ENCODE assay signal across 19 cellular contexts in the genomic region with DNA sequence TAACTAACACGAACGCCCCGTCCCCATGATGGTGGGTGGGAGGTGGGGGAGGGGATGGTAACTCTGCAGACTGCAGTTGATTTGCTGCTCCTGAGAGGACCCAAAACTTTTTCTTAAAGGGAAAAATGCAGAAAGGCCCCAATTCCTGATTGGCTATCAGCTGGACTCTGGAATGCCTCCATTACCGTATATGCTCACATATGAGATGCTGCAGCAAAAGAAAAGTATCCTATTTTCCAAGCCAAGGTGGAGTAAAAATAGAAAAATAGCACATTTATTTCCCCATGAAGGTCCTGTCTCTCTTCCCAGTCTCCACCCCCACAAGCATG.
DNase-seq lines count a peak whose midpoint lies in the region; ATAC-seq and TF ChIP-seq lines count a peak whose summit lies in the region.
"Had no signal": no experiment of that assay in that cellular context is flagged by ENCODE, and none has a peak within 500 bp of the region (broad histone marks: within the 10 kb centered on the region; RNA-seq: fewer than 3 reads in every experiment).

No MANE protein-coding gene starts in this region.

- no peaks in the 10 kb centered on the region for H3K27me3 Mint-ChIP-seq in activated naive CD8-positive, alpha-beta T cell treated with anti-CD3 and anti-CD28 coated beads, Interleukin-2, amount 50 U/mL, for 24 hours
- H3K27me3 Mint-ChIP-seq in progenitor cell of endocrine pancreas, result no peaks in the 10 kb centered on the region
- no peaks in the 10 kb centered on the region for H3K27me3 Mint-ChIP-seq in naive thymus-derived CD8-positive, alpha-beta T cell
- H3K27me3 Mint-ChIP-seq: CD8-positive, alpha-beta memory T cell; stimulated activated naive CD8-positive, alpha-beta T cell treated with anti-CD3 and anti-CD28 coated beads, Interleukin-15, Interleukin-2, amounts not matched to agents 100 ng/mL and 50 ng/mL, for 24 hours had no signal

- H4K20me1 ChIP-seq in osteoblast (ENCODE audit: insufficient read depth, low read length), result no peaks in the 10 kb centered on the region

- H3K4me1 ChIP-seq in iPS-18a (ENCODE audit: control insufficient read depth, low read depth, low read length) (peaks cover 25% of the 10 kb centered on the region), osteoblast (ENCODE audit: insufficient read depth, low read length) (no peaks in the 10 kb centered on the region)
- H3K4me1 ChIP-seq: gastrocnemius medialis, right atrium auricular region, upper lobe of right lung had no signal

- no peak for TF ChIP-seq CTCF in progenitor cell of endocrine pancreas (IDR thresholded peaks at IDR 0.05; ENCODE audit: unreplicated experiment)
- no peak for TF ChIP-seq CTCF in osteoblast (IDR thresholded peaks at IDR 0.05; ENCODE audit: extremely low read depth, low read depth, low read length)

- H3K4me3 Mint-ChIP-seq in activated naive CD8-positive, alpha-beta T cell treated with anti-CD3 and anti-CD28 coated beads, Interleukin-2, amount 50 U/mL, for 24 hours, result no peak overlapping the region
- H3K4me3 Mint-ChIP-seq in progenitor cell of endocrine pancreas (ENCODE audit: low read depth), result peak overlapping the region; percentile 15
- H3K4me3 Mint-ChIP-seq in naive thymus-derived CD8-positive, alpha-beta T cell, result no peak overlapping the region
- H3K4me3 Mint-ChIP-seq: activated T-helper 1 cell treated with anti-CD3 and anti-CD28 coated beads, Interleukin-12 subunit alpha, Interleukin-12 subunit beta, Interleukin-2, Interleukin-4 antibody, amounts not matched to agents 30 ng/mL and 10 ng/mL and 1 ng/mL, durations not matched to agents 14 hours and 24 hours and 36 hours; CD8-positive, alpha-beta memory T cell; stimulated activated naive CD8-positive, alpha-beta T cell treated with anti-CD3 and anti-CD28 coated beads, Interleukin-15, Interleukin-2, amounts not matched to agents 100 ng/mL and 50 ng/mL, for 24 hours; T-helper 1 cell treated with Interleukin-12 subunit alpha and Interleukin-12 subunit beta and Interleukin-4 antibody, amounts not matched to agents 30 μg/mL and 1 μg/mL, for 36 hours had no signal

- H3K4me1 Mint-ChIP-seq in activated naive CD8-positive, alpha-beta T cell treated with anti-CD3 and anti-CD28 coated beads, Interleukin-2, amount 50 U/mL, for 24 hours, result peaks cover 55% of the 10 kb centered on the region
- H3K4me1 Mint-ChIP-seq in progenitor cell of endocrine pancreas (ENCODE audit: low read depth), result peaks cover 31% of the 10 kb centered on the region
- H3K4me1 Mint-ChIP-seq in naive thymus-derived CD8-positive, alpha-beta T cell, result peaks cover 10 to 29% (median 14%) of the 10 kb centered on the region in 4 donors

- no peaks in the 10 kb centered on the region for H3K79me2 ChIP-seq in osteoblast (ENCODE audit: insufficient read depth, low read length)

- H3K27ac ChIP-seq in iPS-18a (ENCODE audit: low read length) (peak overlapping the region; percentile 71), osteoblast (ENCODE audit: low read depth, low read length) (no peak overlapping the region)
- H3K27ac ChIP-seq: gastrocnemius medialis, right atrium auricular region, upper lobe of right lung had no signal

- H3K9me3 Mint-ChIP-seq in activated naive CD8-positive, alpha-beta T cell treated with anti-CD3 and anti-CD28 coated beads, Interleukin-2, amount 50 U/mL, for 24 hours, result peaks cover 4% of the 10 kb centered on the region
- peaks cover 3% of the 10 kb centered on the region for H3K9me3 Mint-ChIP-seq in progenitor cell of endocrine pancreas (ENCODE audit: low read depth)
- H3K9me3 Mint-ChIP-seq in naive thymus-derived CD8-positive, alpha-beta T cell, result peaks cover 0 to 16% (median 4%) of the 10 kb centered on the region in 9 donors

- H3K27me3 ChIP-seq in H7 (ENCODE audit: control insufficient read depth, insufficient read depth, low read length), result no peaks in the 10 kb centered on the region
- H3K27me3 ChIP-seq in iPS-18a (ENCODE audit: control insufficient read depth, insufficient read depth, low read length), result no peaks in the 10 kb centered on the region
- no peaks in the 10 kb centered on the region for H3K27me3 ChIP-seq in osteoblast (ENCODE audit: insufficient read depth, low read length)
- H3K27me3 ChIP-seq: right atrium auricular region, upper lobe of right lung had no signal

- POLR2A ChIA-PET in naive thymus-derived CD8-positive, alpha-beta T cell (lab: Charles Lee), result interaction anchor here (0.8 to 1.4 kb wide), 2 partner anchors 9 to 11 kb away, joined by 3 read pairs; no protein-coding TSS in a partner anchor

- H3K36me3 Mint-ChIP-seq in activated naive CD8-positive, alpha-beta T cell treated with anti-CD3 and anti-CD28 coated beads, Interleukin-2, amount 50 U/mL, for 24 hours (ENCODE audit: low read depth), result peaks cover 8% of the 10 kb centered on the region
- H3K36me3 Mint-ChIP-seq in progenitor cell of endocrine pancreas (ENCODE audit: insufficient read depth), result no peaks in the 10 kb centered on the region
- peaks cover 0 to 13% (median 11%) of the 10 kb centered on the region in 3 donors for H3K36me3 Mint-ChIP-seq in naive thymus-derived CD8-positive, alpha-beta T cell

- no peaks in the 10 kb centered on the region for H3K9me3 ChIP-seq in iPS-18a (ENCODE audit: control insufficient read depth, low read depth, low read length)
- H3K9me3 ChIP-seq in osteoblast (ENCODE audit: low read depth, low read length), result no peaks in the 10 kb centered on the region
- H3K9me3 ChIP-seq: upper lobe of right lung had no signal

- H3K36me3 ChIP-seq in H7 (replicated peaks; ENCODE audit: control insufficient read depth, insufficient read depth, low read length) (no peaks in the 10 kb centered on the region), iPS-18a (ENCODE audit: control insufficient read depth, low read depth, low read length) (no peaks in the 10 kb centered on the region), osteoblast (ENCODE audit: insufficient read depth, low read length) (no peaks in the 10 kb centered on the region)
- H3K36me3 ChIP-seq: gastrocnemius medialis, right atrium auricular region, upper lobe of right lung had no signal

- DNase-seq in H7, result peak; percentile 73
- DNase-seq in activated naive CD8-positive, alpha-beta T cell treated with anti-CD3 and anti-CD28 coated beads, Interleukin-2, amount 50 U/mL, for 24 hours, result no peak
- DNase-seq in progenitor cell of endocrine pancreas (ENCODE audit: low spot score, unreplicated experiment), result no peak
- DNase-seq in Kasumi-1 (lab: John Stamatoyannopoulos, UW), result no peak
- DNase-seq in osteoblast (ENCODE audit: insufficient read length, low spot score, missing footprints), result no peak
- no peak for DNase-seq in naive thymus-derived CD8-positive, alpha-beta T cell
- DNase-seq: activated CD4-positive, CD25-positive, alpha-beta regulatory T cell; CD8-positive, alpha-beta memory T cell; gastrocnemius medialis; GOT3; KBM-7; NCI-H2081 treated with DMSO at 0.1 percent for 48 hours; NCI-H526; upper lobe of right lung had no signal

- H3K27ac Mint-ChIP-seq in activated naive CD8-positive, alpha-beta T cell treated with anti-CD3 and anti-CD28 coated beads, Interleukin-2, amount 50 U/mL, for 24 hours, result peak overlapping the region; percentile 37
- peak overlapping the region; percentile 51 for H3K27ac Mint-ChIP-seq in progenitor cell of endocrine pancreas
- H3K27ac Mint-ChIP-seq in naive thymus-derived CD8-positive, alpha-beta T cell, result no peak overlapping the region
- H3K27ac Mint-ChIP-seq: activated T-helper 1 cell treated with anti-CD3 and anti-CD28 coated beads, Interleukin-12 subunit alpha, Interleukin-12 subunit beta, Interleukin-2, Interleukin-4 antibody, amounts not matched to agents 30 ng/mL and 10 ng/mL and 1 ng/mL, durations not matched to agents 14 hours and 24 hours and 36 hours; CD8-positive, alpha-beta memory T cell; T-helper 1 cell treated with Interleukin-12 subunit alpha and Interleukin-12 subunit beta and Interleukin-4 antibody, amounts not matched to agents 30 μg/mL and 1 μg/mL, for 36 hours had no signal

- H3K4me3 ChIP-seq in H7 (ENCODE audit: insufficient read depth, low read depth, low read length) (peak overlapping the region; percentile 13; the same call in 1 of the 2 replicates), iPS-18a (ENCODE audit: low read length) (peak overlapping the region; percentile 43), osteoblast (ENCODE audit: insufficient read depth, low read length) (no peak overlapping the region)
- H3K4me3 ChIP-seq: gastrocnemius medialis, right atrium auricular region, upper lobe of right lung had no signal

- H3K4me2 ChIP-seq in osteoblast (ENCODE audit: insufficient read depth, low read length), result no peak overlapping the region

- no peak overlapping the region for H2AFZ ChIP-seq in osteoblast (ENCODE audit: low read length)

- H3K9ac ChIP-seq in iPS-18a (ENCODE audit: low read length), result peak overlapping the region; percentile 30

- ATAC-seq in activated naive CD8-positive, alpha-beta T cell treated with anti-CD3 and anti-CD28 coated beads, Interleukin-2, amount 50 U/mL, for 24 hours, result no peak
- no peak for ATAC-seq in naive thymus-derived CD8-positive, alpha-beta T cell
- ATAC-seq: gastrocnemius medialis had no signal

Comparison
In these comparisons a context has a peak if more than half of its experiments do, and no peak if none do; other contexts are left out.
1. H3K27ac Mint-ChIP-seq: peak in activated naive CD8-positive, alpha-beta T cell treated with anti-CD3 and anti-CD28 coated beads, Interleukin-2, amount 50 U/mL, for 24 hours (single experiment) and progenitor cell of endocrine pancreas (single experiment); none in naive thymus-derived CD8-positive, alpha-beta T cell (0 of 10).